Comparison of ENCODE assay signal across 8 cellular contexts in the genomic region with DNA sequence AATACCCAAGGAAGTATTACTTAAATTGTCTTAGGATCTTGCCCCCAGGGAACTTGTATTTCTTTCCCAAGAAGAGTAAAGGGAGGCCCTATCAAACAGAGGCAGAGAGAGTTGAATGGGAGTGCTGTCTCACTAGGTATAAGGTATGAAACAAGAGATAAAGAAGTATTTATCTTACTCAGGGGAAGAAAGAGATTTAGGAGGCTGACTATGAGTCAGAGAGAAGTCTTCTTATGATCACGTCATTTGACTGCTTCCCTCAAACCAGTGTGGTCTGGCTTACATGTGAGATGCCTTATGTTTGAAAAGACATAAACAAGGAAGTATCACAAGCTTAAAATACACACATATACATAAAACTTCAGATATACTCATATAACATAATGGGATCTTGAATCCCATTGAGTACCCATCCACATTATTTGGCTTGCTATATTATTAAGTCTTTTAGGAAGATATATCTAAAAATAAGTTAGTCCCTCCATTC. TPM values are rescaled to one million over a fixed set of nuclear protein-coding genes. Genes with fewer than 3 reads are reported as not detected.
DNase-seq lines count a peak whose midpoint lies in the region; ATAC-seq and TF ChIP-seq lines count a peak whose summit lies in the region.

No MANE protein-coding gene starts in this region.

- H3K36me3 ChIP-seq in IMR-90 (ENCODE audit: control insufficient read depth, insufficient read depth, low read length) (peaks cover 16% of the 10 kb centered on the region), lung (ENCODE audit: control insufficient read depth in 2 of 2, insufficient read depth in 2 of 2, low read length in 2 of 2) (no peaks in the 10 kb centered on the region), H7 (replicated peaks; ENCODE audit: control insufficient read depth, insufficient read depth, low read length) (no peaks in the 10 kb centered on the region)

- no peak for TF ChIP-seq POLR2A in IMR-90 (IDR thresholded peaks at IDR 0.05; ENCODE audit: low read depth, low read length)

- WGBS in IMR-90 (ENCODE audit: extremely low coverage in 2 of 2, insufficient read length in 1 of 2), 2 experiments = no CpG with 5 or more reads among the region's 1 CpG
- WGBS in lung, 2 donors = 45 to 60% methylated on average over 1 of the region's 1 CpG

- no peak overlapping the region for H3K23ac ChIP-seq in IMR-90 (ENCODE audit: low read depth, low read length)

- 0 out of 2 replicates have a peak, but pooled peaks have one; percentile 15 for TF ChIP-seq RAD21 in IMR-90 (IDR thresholded peaks at IDR 0.05; ENCODE audit: low read length)

- H3K27ac ChIP-seq in IMR-90 (ENCODE audit: insufficient read depth, low read length) (peak overlapping the region; percentile 10; the same call in 1 of the 2 replicates), lung (ENCODE audit: low read depth in 1 of 2, low read length in 1 of 2) (no peak overlapping the region)

- no peak overlapping the region for H2BK15ac ChIP-seq in IMR-90 (ENCODE audit: low read depth, low read length)

- H3K9me3 Mint-ChIP-seq in activated naive CD4-positive, alpha-beta T cell treated with anti-CD3 and anti-CD28 coated beads, Interleukin-2, amount 10 ng/mL, durations not matched to agents 7 days and 5 days = peaks cover 2% of the 10 kb centered on the region

- peak overlapping the region; percentile 44; the same call in 1 of the 2 replicates for H3K18ac ChIP-seq in IMR-90 (ENCODE audit: low read depth, low read length)

- no peak overlapping the region; the same call in 1 of the 2 replicates for H4K91ac ChIP-seq in IMR-90 (ENCODE audit: insufficient read depth, low read depth, low read length)

- H3K9ac ChIP-seq in IMR-90 (ENCODE audit: low read depth, low read length) = no peak overlapping the region

- H3K27ac Mint-ChIP-seq in activated naive CD4-positive, alpha-beta T cell treated with anti-CD3 and anti-CD28 coated beads, Interleukin-2, amount 10 ng/mL, durations not matched to agents 7 days and 5 days = peak overlapping the region; percentile 95

- ATAC-seq in GM21423 (IDR thresholded peaks at IDR 0.05; ENCODE audit: unreplicated experiment) = peak; percentile 37
- peak; percentile 63 for ATAC-seq in IMR-90 (ENCODE audit: low read depth)
- peak; percentile 54 for ATAC-seq in lung (ENCODE audit: insufficient read depth, low FRiP score)

- H2BK20ac ChIP-seq in IMR-90 (ENCODE audit: low read depth, low read length) = peak overlapping the region; percentile 21; the same call in 1 of the 2 replicates

- no peak overlapping the region for H3K56ac ChIP-seq in IMR-90 (ENCODE audit: extremely low read depth, insufficient read depth, low read length)

- H4K5ac ChIP-seq in IMR-90 (ENCODE audit: low read depth, low read length) = peak overlapping the region; percentile 28; the same call in 1 of the 2 replicates

- CTCF ChIA-PET in IMR-90 (lab: Yijun Ruan, JAX) = interaction anchor here (0.7 to 1.0 kb wide), 2 partner anchors 18 to 500 kb away, joined by 3 to 4 read pairs; no protein-coding TSS in a partner anchor
- CTCF ChIA-PET in activated naive CD4-positive, alpha-beta T cell treated with anti-CD3 and anti-CD28 coated beads, Interleukin-2, amount 10 ng/mL, durations not matched to agents 7 days and 5 days (lab: Charles Lee) = interaction anchor here (0.6 to 9.6 kb wide), 7 partner anchors 10 to 64 kb away, joined by 3 to 76 read pairs (median 6); a partner anchor contains a TSS

- peaks cover 37% of the 10 kb centered on the region for H3K4me1 ChIP-seq in IMR-90 (ENCODE audit: control insufficient read depth, insufficient read depth, low read length)
- peaks cover 2 to 9% of the 10 kb centered on the region in 2 donors for H3K4me1 ChIP-seq in lung (ENCODE audit: control insufficient read depth in 2 of 2, insufficient read depth in 2 of 2, low read length in 2 of 2)

- peak overlapping the region; percentile 61 for H2BK5ac ChIP-seq in IMR-90 (ENCODE audit: low read depth, low read length, poor library complexity, severe bottlenecking)

- no peak overlapping the region; the same call in 1 of the 2 replicates for H2BK120ac ChIP-seq in IMR-90 (ENCODE audit: low read depth, low read length)

- H4K8ac ChIP-seq in IMR-90 (ENCODE audit: low read depth in 2 of 2, low read length in 2 of 2) = peak overlapping the region in 1 of 2 experiments; percentile 54; a peak in 1 of 4 replicates

- H3K9me1 ChIP-seq in IMR-90 (ENCODE audit: insufficient read depth, low read length) = peaks cover 29% of the 10 kb centered on the region

- in situ Hi-C loops in IMR-90 (cut with MboI; ENCODE audit: low sequenced_read_pairs) = no loop called here

- no peak for TF ChIP-seq CTCF in IMR-90 (conservative IDR thresholded peaks at IDR 0.05; ENCODE audit: low read depth, low read length)
- no peak for TF ChIP-seq CTCF in lung (IDR thresholded peaks at IDR 0.05; ENCODE audit: control extremely low read depth, extremely low read depth)

- H3K4ac ChIP-seq in IMR-90 (ENCODE audit: low read depth, low read length) = no peak overlapping the region; the same call in 1 of the 2 replicates

- no TSS peak for BruUV-seq in IMR-90 (replicated peaks; lab: Mats Ljungman, UMichigan)

- POLR2A ChIA-PET in IMR-90 (lab: Charles Lee; ENCODE audit: unreplicated experiment) = no interaction called here

- peak overlapping the region; percentile 56; the same call in 1 of the 2 replicates for H3K4me2 ChIP-seq in IMR-90 (ENCODE audit: low read depth, low read length)

- dilution Hi-C loops in IMR-90 (cut with HindIII; ENCODE audit: low sequenced_read_pairs, unreplicated experiment) = no loop called here

- DNase-seq in EL (peak; percentile 80), IMR-90 (peak; percentile 99), lung (ENCODE audit: low spot score) (no peak), NCI-H524 treated with DMSO at 0.1 percent for 48 hours (lab: John Stamatoyannopoulos, UW) (no peak), H7 (no peak), cerebellar cortex (ENCODE audit: low spot score) (no peak)
- DNase-seq in activated naive CD4-positive, alpha-beta T cell treated with anti-CD3 and anti-CD28 coated beads, Interleukin-2, amount 10 ng/mL, durations not matched to agents 7 days and 5 days = peak; percentile 64

- intact Hi-C loops in IMR-90 (cut with micrococcal nuclease) = no loop called here

- H2AK9ac ChIP-seq in IMR-90 (replicated peaks; ENCODE audit: low read depth, low read length, poor library complexity) = no peak overlapping the region

- H3K27me3 ChIP-seq in IMR-90 (ENCODE audit: control insufficient read depth, insufficient read depth, low read length) (no peaks in the 10 kb centered on the region), lung (ENCODE audit: control insufficient read depth, insufficient read depth) (no peaks in the 10 kb centered on the region), H7 (ENCODE audit: control insufficient read depth, insufficient read depth, low read length) (peaks cover 12% of the 10 kb centered on the region; the same call in 1 of the 2 replicates)

- H3K9me3 ChIP-seq in IMR-90 (ENCODE audit: control insufficient read depth, insufficient read depth, low read length) (no peaks in the 10 kb centered on the region), lung (ENCODE audit: control insufficient read depth in 2 of 2, insufficient read depth in 1 of 2, low read length in 1 of 2) (no peaks in the 10 kb centered on the region)

- H3K4me3 ChIP-seq in IMR-90 (ENCODE audit: insufficient read depth, low read depth, low read length) (no peak overlapping the region), lung (no peak overlapping the region), H7 (ENCODE audit: insufficient read depth, low read depth, low read length) (no peak overlapping the region)

- peaks cover 92% of the 10 kb centered on the region for H3K4me1 Mint-ChIP-seq in activated naive CD4-positive, alpha-beta T cell treated with anti-CD3 and anti-CD28 coated beads, Interleukin-2, amount 10 ng/mL, durations not matched to agents 7 days and 5 days

- H3K36me3 Mint-ChIP-seq in activated naive CD4-positive, alpha-beta T cell treated with anti-CD3 and anti-CD28 coated beads, Interleukin-2, amount 10 ng/mL, durations not matched to agents 7 days and 5 days = peaks cover 56% of the 10 kb centered on the region

- no peak overlapping the region for H2AK5ac ChIP-seq in IMR-90 (ENCODE audit: low read depth, low read length)

- H3K14ac ChIP-seq in IMR-90 (replicated peaks; ENCODE audit: low read depth, low read length) = no peak overlapping the region

- peaks cover 27 to 76% of the 10 kb centered on the region in 2 experiments for H3K79me1 ChIP-seq in IMR-90 (ENCODE audit: low read depth in 1 of 2, low read length in 2 of 2)

- peak overlapping the region; percentile 51 for H3K4me3 Mint-ChIP-seq in activated naive CD4-positive, alpha-beta T cell treated with anti-CD3 and anti-CD28 coated beads, Interleukin-2, amount 10 ng/mL, durations not matched to agents 7 days and 5 days

- H4K20me1 ChIP-seq in IMR-90 (ENCODE audit: insufficient read depth, low read length) = peaks cover 7% of the 10 kb centered on the region; the same call in 1 of the 2 replicates

- H2AFZ ChIP-seq in IMR-90 (replicated peaks; ENCODE audit: low read length, poor library complexity) = no peak overlapping the region

- no peaks in the 10 kb centered on the region for H3K27me3 Mint-ChIP-seq in activated naive CD4-positive, alpha-beta T cell treated with anti-CD3 and anti-CD28 coated beads, Interleukin-2, amount 10 ng/mL, durations not matched to agents 7 days and 5 days

TF ChIP-seq in IMR-90, 13 proteins besides CTCF, POLR2A, EP300 and RAD21 (continues in another document):
- TF ChIP-seq RCOR1 (IDR thresholded peaks at IDR 0.05; ENCODE audit: insufficient replicate concordance, low read length) (no peak), SMC3 (IDR thresholded peaks at IDR 0.05; ENCODE audit: low read depth, low read length) (no peak), FOS (IDR thresholded peaks at IDR 0.05; ENCODE audit: low read depth, low read length) (peak; percentile 86), NFE2L2 (IDR thresholded peaks at IDR 0.05; ENCODE audit: low read depth, low read length) (no peak), CEBPB (IDR thresholded peaks at IDR 0.05; ENCODE audit: low read depth, low read length) (no peak)
- TF ChIP-seq, protein P1, sequence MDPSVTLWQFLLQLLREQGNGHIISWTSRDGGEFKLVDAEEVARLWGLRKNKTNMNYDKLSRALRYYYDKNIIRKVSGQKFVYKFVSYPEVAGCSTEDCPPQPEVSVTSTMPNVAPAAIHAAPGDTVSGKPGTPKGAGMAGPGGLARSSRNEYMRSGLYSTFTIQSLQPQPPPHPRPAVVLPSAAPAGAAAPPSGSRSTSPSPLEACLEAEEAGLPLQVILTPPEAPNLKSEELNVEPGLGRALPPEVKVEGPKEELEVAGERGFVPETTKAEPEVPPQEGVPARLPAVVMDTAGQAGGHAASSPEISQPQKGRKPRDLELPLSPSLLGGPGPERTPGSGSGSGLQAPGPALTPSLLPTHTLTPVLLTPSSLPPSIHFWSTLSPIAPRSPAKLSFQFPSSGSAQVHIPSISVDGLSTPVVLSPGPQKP (IDR thresholded peaks at IDR 0.05; ENCODE audit: borderline replicate concordance, low read depth, low read length) = no peak

RNA-seq across cellular contexts. Expression of a gene that starts 29.6 kb away (rescaled TPM):
- 59.1 and 71.4 TPM in 2 replicates for total RNA-seq in IMR-90 (2012; rRNA removed)
- 41.7 and 44.8 TPM in 2 replicates for polyA plus RNA-seq in IMR-90 (2012; rRNA removed)
- 23.4 and 35.1 TPM in 2 replicates for polyA plus RNA-seq in IMR-90 (2012; cell fraction: cytosol; rRNA removed)
- 32.9 and 43.8 TPM in 2 replicates for polyA plus RNA-seq in IMR-90 (2012; cell fraction: nucleus; rRNA removed; ENCODE audit: low replicate concordance)
- total RNA-seq in lung = 10 to 100 TPM; 12.0 to 17.2 TPM
- 10 to 100 TPM in 1 of 2 donors, 1 to 10 TPM in 1; 5.3 to 11.0 TPM for polyA plus RNA-seq in lung
- 16.5 and 16.6 TPM in 2 replicates for total RNA-seq in H7 (2014; rRNA removed; shearing (Covaris generic))

Comparison
In these comparisons a context has a peak if more than half of its experiments do, and no peak if none do; other contexts are left out.
1. DNase-seq: peak in EL (single experiment), IMR-90 (single experiment) and activated naive CD4-positive, alpha-beta T cell treated with anti-CD3 and anti-CD28 coated beads, Interleukin-2, amount 10 ng/mL, durations not matched to agents 7 days and 5 days (single experiment); none in lung (single experiment), NCI-H524 treated with DMSO at 0.1 percent for 48 hours (single experiment), H7 (single experiment) and cerebellar cortex (single experiment).
2. Peak in every context shown above with its lines, with median percentiles within 50 percentile points of each other: ATAC-seq.